27 cellular contexts compared by ENCODE assay signal in genomic region chrX:15359701-15360100, GRCh38. TPM values are rescaled to one million over a fixed set of nuclear protein-coding genes. Genes with fewer than 3 reads are reported as not detected.
"Had no signal": no experiment of that assay in that cellular context is flagged by ENCODE, and none has a peak within 500 bp of the region (broad histone marks: within the 10 kb centered on the region; RNA-seq: fewer than 3 reads in every experiment).

No MANE protein-coding gene starts in this region.

- H3K27ac Mint-ChIP-seq: activated B cell treated with CpG ODN at 0.5 μM for 24 hours; activated CD4-positive, alpha-beta memory T cell treated with anti-CD3 and anti-CD28 coated beads for 36 hours; activated CD4-positive, alpha-beta T cell treated with anti-CD3 and anti-CD28 coated beads, Interleukin-2, amount 10 ng/mL, durations not matched to agents 7 days and 5 days; activated naive CD4-positive, alpha-beta T cell treated with anti-CD3 and anti-CD28 coated beads, Interleukin-2, amount 50 U/mL, for 72 hours; activated naive CD8-positive, alpha-beta T cell treated with anti-CD3 and anti-CD28 coated beads, Interleukin-2, amount 50 U/mL, for 24 hours; activated T-cell treated with anti-CD3 and anti-CD28 coated beads, Interleukin-2, amount 50 U/mL, for 72 hours; brain; T-helper 17 cell had no signal

- H3K27me3 Mint-ChIP-seq: activated naive CD8-positive, alpha-beta T cell treated with anti-CD3 and anti-CD28 coated beads, Interleukin-2, amount 50 U/mL, for 24 hours had no signal

- H3K4me3 Mint-ChIP-seq: activated B cell treated with CpG ODN at 0.5 μM for 24 hours; activated CD4-positive, alpha-beta memory T cell treated with anti-CD3 and anti-CD28 coated beads for 36 hours; activated CD4-positive, alpha-beta T cell treated with anti-CD3 and anti-CD28 coated beads, Interleukin-2, amount 10 ng/mL, durations not matched to agents 7 days and 5 days; activated naive CD8-positive, alpha-beta T cell treated with anti-CD3 and anti-CD28 coated beads, Interleukin-2, amount 50 U/mL, for 24 hours; activated T-cell treated with anti-CD3 and anti-CD28 coated beads, Interleukin-2, amount 50 U/mL, for 72 hours; brain; T-helper 17 cell had no signal

- H3K9me3 Mint-ChIP-seq: activated B cell treated with CpG ODN at 0.5 μM for 24 hours; activated CD4-positive, alpha-beta memory T cell treated with anti-CD3 and anti-CD28 coated beads for 36 hours; activated CD4-positive, alpha-beta T cell treated with anti-CD3 and anti-CD28 coated beads, Interleukin-2, amount 10 ng/mL, durations not matched to agents 7 days and 5 days; activated naive CD4-positive, alpha-beta T cell treated with anti-CD3 and anti-CD28 coated beads, Interleukin-2, amount 50 U/mL, for 72 hours; activated naive CD8-positive, alpha-beta T cell treated with anti-CD3 and anti-CD28 coated beads, Interleukin-2, amount 50 U/mL, for 24 hours; activated T-cell treated with anti-CD3 and anti-CD28 coated beads, Interleukin-2, amount 50 U/mL, for 72 hours had no signal

- H3K27me3 ChIP-seq: cardiac muscle cell, MG63, Peyer's patch, SJSA1 had no signal

- H3K36me3 ChIP-seq: cardiac muscle cell, MG63, Peyer's patch, SJSA1 had no signal

- H3K9me3 ChIP-seq: MG63, Peyer's patch, SJSA1 had no signal

- ATAC-seq: activated naive CD4-positive, alpha-beta T cell treated with anti-CD3 and anti-CD28 coated beads, Interleukin-2, amount 50 U/mL, for 72 hours; activated naive CD8-positive, alpha-beta T cell treated with anti-CD3 and anti-CD28 coated beads, Interleukin-2, amount 50 U/mL, for 24 hours; activated T-cell treated with anti-CD3 and anti-CD28 coated beads, Interleukin-2, amount 50 U/mL, for 72 hours; HepG2; T-helper 17 cell had no signal

- H3K4me1 ChIP-seq: Peyer's patch, SJSA1 had no signal

- DNase-seq: activated B cell treated with CpG ODN at 0.5 μM for 24 hours; activated CD4-positive, alpha-beta memory T cell treated with anti-CD3 and anti-CD28 coated beads for 36 hours; activated CD4-positive, alpha-beta T cell treated with anti-CD3 and anti-CD28 coated beads, Interleukin-2, amount 10 ng/mL, durations not matched to agents 7 days and 5 days; activated CD8-positive, alpha-beta memory T cell treated with anti-CD3 and anti-CD28 coated beads for 24 hours; activated naive CD8-positive, alpha-beta T cell treated with anti-CD3 and anti-CD28 coated beads, Interleukin-2, amount 50 U/mL, for 24 hours; activated T-cell treated with anti-CD3 and anti-CD28 coated beads, Interleukin-2, amount 50 U/mL, for 72 hours; amygdala; MG63; NCI-H1105; NCI-H1436; NCI-H1694 treated with DMSO at 0.1 percent for 48 hours; NCI-H2029 treated with DMSO at 0.1 percent for 48 hours; NCI-H345; NCI-H510A treated with DMSO at 0.1 percent for 48 hours; NCI-H69; NK-92 treated with Interleukin-12 subunit alpha and Interleukin-12 subunit beta, amount 100 ng/mL, for 24 hours; Peyer's patch; SHP77; T-helper 17 cell; T-helper 9 cell had no signal

- H3K4me3 ChIP-seq: cardiac muscle cell, MG63, Peyer's patch, SJSA1 had no signal

- H3K36me3 Mint-ChIP-seq: activated CD4-positive, alpha-beta memory T cell treated with anti-CD3 and anti-CD28 coated beads for 36 hours; activated naive CD4-positive, alpha-beta T cell treated with anti-CD3 and anti-CD28 coated beads, Interleukin-2, amount 50 U/mL, for 72 hours; brain had no signal

- H3K27ac ChIP-seq: cardiac muscle cell, Peyer's patch, RWPE1, SJSA1 had no signal

- H3K4me1 Mint-ChIP-seq: activated CD4-positive, alpha-beta T cell treated with anti-CD3 and anti-CD28 coated beads, Interleukin-2, amount 10 ng/mL, durations not matched to agents 7 days and 5 days; activated naive CD8-positive, alpha-beta T cell treated with anti-CD3 and anti-CD28 coated beads, Interleukin-2, amount 50 U/mL, for 24 hours; T-helper 17 cell had no signal

RNA-seq across cellular contexts. Expression of gene VEGFD, which starts 24.5 kb away (rescaled TPM):
- total RNA-seq: activated B cell treated with CpG ODN at 0.5 μM for 24 hours; activated CD4-positive, alpha-beta memory T cell treated with anti-CD3 and anti-CD28 coated beads for 36 hours; activated CD4-positive, alpha-beta T cell treated with anti-CD3 and anti-CD28 coated beads, Interleukin-2, amount 10 ng/mL, durations not matched to agents 7 days and 5 days; activated naive CD4-positive, alpha-beta T cell treated with anti-CD3 and anti-CD28 coated beads, Interleukin-2, amount 50 U/mL, for 72 hours; activated T-cell treated with anti-CD3 and anti-CD28 coated beads, Interleukin-2, amount 50 U/mL, for 72 hours; astrocyte; SJSA1; T-helper 17 cell had no signal
- polyA plus RNA-seq: cardiac muscle cell had no signal

RNA-seq across cellular contexts. Expression of gene ASB11, which starts 44.3 kb away (rescaled TPM):
- total RNA-seq: activated B cell treated with CpG ODN at 0.5 μM for 24 hours; activated CD4-positive, alpha-beta memory T cell treated with anti-CD3 and anti-CD28 coated beads for 36 hours; activated CD4-positive, alpha-beta T cell treated with anti-CD3 and anti-CD28 coated beads, Interleukin-2, amount 10 ng/mL, durations not matched to agents 7 days and 5 days; activated naive CD4-positive, alpha-beta T cell treated with anti-CD3 and anti-CD28 coated beads, Interleukin-2, amount 50 U/mL, for 72 hours; activated T-cell treated with anti-CD3 and anti-CD28 coated beads, Interleukin-2, amount 50 U/mL, for 72 hours; astrocyte; HepG2; Peyer's patch; SJSA1; T-helper 17 cell had no signal
- polyA plus RNA-seq: HepG2 had no signal
